ENCODE assay signal across 8 cellular contexts in genomic region chr9:38068616-38068865, GRCh38. TPM values are rescaled to one million over a fixed set of nuclear protein-coding genes. Genes with fewer than 3 reads are reported as not detected.
DNase-seq lines count a peak whose midpoint lies in the region; ATAC-seq, FAIRE-seq and TF ChIP-seq lines count a peak whose summit lies in the region.

No MANE protein-coding gene starts in this region.

- peak overlapping the region; percentile 10; the same call in 1 of the 2 replicates for H3K9ac ChIP-seq in GM12878 (ENCODE audit: control insufficient read depth, insufficient read depth, low read length)
- H3K9ac ChIP-seq in iPS-18a (ENCODE audit: low read length), result no peak overlapping the region

- H3K27ac ChIP-seq in GM12878 (ENCODE audit: control insufficient read depth, insufficient read depth) (no peak overlapping the region), iPS-18a (ENCODE audit: low read length) (no peak overlapping the region), spleen (peak overlapping the region; percentile 57 to 89 (median 80))

- POLR2A ChIA-PET in GM12878 (lab: Charles Lee), result interaction anchor here (0.6 to 1.4 kb wide), 3 partner anchors 9 to 159 kb away, joined by 3 to 4 read pairs (median 3); no protein-coding TSS in a partner anchor

- FAIRE-seq in GM12891 (lab: Jason Lieb, UNC) (no peak), RCC 7860 (lab: Jason Lieb, UNC) (no peak), GM12878 (lab: Jason Lieb, UNC) (no peak)

- H3K9me3 ChIP-seq in GM12878 (replicated peaks; ENCODE audit: control insufficient read depth, insufficient read depth, low read length) (no peaks in the 10 kb centered on the region), iPS-18a (ENCODE audit: control insufficient read depth, low read depth, low read length) (no peaks in the 10 kb centered on the region), spleen (no peaks in the 10 kb centered on the region)

- 2% methylated on average over 18 of the region's 35 CpGs for WGBS in GM12878 (ENCODE audit: insufficient coverage, insufficient replicate concordance, low lambda C conversion rate, missing lambda C conversion rate)
- WGBS in spleen, 5 donors, result 0 to 2% (median 0%) methylated on average over 5 to 35 of the region's 35 CpGs; no CpG with 5 or more reads in 1 of the 5 donors

- H3K36me3 ChIP-seq in GM12878 (ENCODE audit: control insufficient read depth in 2 of 2, insufficient read depth in 2 of 2, low read length in 1 of 2) (no peaks in the 10 kb centered on the region), iPS-18a (ENCODE audit: control insufficient read depth, low read depth, low read length) (no peaks in the 10 kb centered on the region), spleen (no peaks in the 10 kb centered on the region)

- BruUV-seq in GM12878 (replicated peaks; lab: Mats Ljungman, UMichigan), result no TSS peak

- no peaks in the 10 kb centered on the region for H3K79me2 ChIP-seq in GM12878 (ENCODE audit: control insufficient read depth, insufficient read depth, low read length)

- RAD21 ChIA-PET in GM12878 (lab: Charles Lee; ENCODE audit: unreplicated experiment), result interaction anchor here (0.6 to 1.9 kb wide), 13 partner anchors 20 to 194 kb away, joined by 3 to 18 read pairs (median 3); no protein-coding TSS in a partner anchor

- TF ChIP-seq POLR2A in GM12891 (IDR thresholded peaks at IDR 0.05; ENCODE audit: low read depth, low read length) (no peak), GM12878 (IDR thresholded peaks at IDR 0.05; ENCODE audit: low read depth, low read length) (no peak), spleen (IDR thresholded peaks at IDR 0.05) (no peak)

- peak overlapping the region; percentile 79 for H2AFZ ChIP-seq in GM12878 (ENCODE audit: control insufficient read depth, low read depth, low read length)

- TF ChIP-seq RAD21 in GM12878 (IDR thresholded peaks at IDR 0.05; ENCODE audit: insufficient read depth, low read depth, low read length), result peak; percentile 54

- CTCF ChIA-PET in GM12878 (lab: Yijun Ruan, JAX), result interaction anchor here (0.6 to 3.9 kb wide), 6 partner anchors 67 to 155 kb away, joined by 3 to 21 read pairs (median 4); no protein-coding TSS in a partner anchor

- peak; percentile 60 for DNase-seq in 8988T
- peak; percentile 44 for DNase-seq in GM12891 (ENCODE audit: insufficient read length, low spot score)
- DNase-seq in RCC 7860 (ENCODE audit: low spot score), result peak; percentile 33
- no peak for DNase-seq in GM12878 (ENCODE audit: low read depth, low spot score)
- DNase-seq in spleen, result no peak
- no peak for DNase-seq in NCI-H774 (lab: John Stamatoyannopoulos, UW)

- H3K27me3 ChIP-seq in GM12878 (replicated peaks in 1 of 2; ENCODE audit: control insufficient read depth in 2 of 2, insufficient read depth in 2 of 2, low read length in 1 of 2) (peaks cover 2 to 9% of the 10 kb centered on the region in 2 experiments; a peak in 3 of 4 replicates), iPS-18a (ENCODE audit: control insufficient read depth, insufficient read depth, low read length) (peaks cover 49% of the 10 kb centered on the region), spleen (replicated peaks in 1 of 7) (peaks cover 0 to 28% (median 12%) of the 10 kb centered on the region in 7 donors)

- peak in 2 of 3 experiments; percentile 32 to 45; a peak in 4 of 6 replicates for TF ChIP-seq CTCF in GM12878 (IDR thresholded peaks at IDR 0.05 in 2 of 3, conservative IDR thresholded peaks at IDR 0.05 in 1 of 3; ENCODE audit: control insufficient read depth in 2 of 3, extremely low read depth in 1 of 3, insufficient read depth in 1 of 3, low read depth in 3 of 3, low read length in 3 of 3)
- peak in 1 of 11 experiments; percentile 31 for TF ChIP-seq CTCF in spleen (IDR thresholded peaks at IDR 0.05 in 8 of 11, conservative IDR thresholded peaks at IDR 0.05 in 3 of 11)

- H4K20me1 ChIP-seq in GM12878 (ENCODE audit: control insufficient read depth, insufficient read depth), result no peaks in the 10 kb centered on the region

- TF ChIP-seq EP300 in GM12878 (IDR thresholded peaks at IDR 0.05; ENCODE audit: borderline replicate concordance in 1 of 2, control insufficient read depth in 1 of 2, low read depth in 2 of 2, low read length in 2 of 2), result no peak

- SMC1A ChIA-PET in GM12878 (lab: Charles Lee; ENCODE audit: uncharacterized antibody, unreplicated experiment), result interaction anchor here (1.0 to 4.4 kb wide), 3 partner anchors 20 to 147 kb away, joined by 3 to 23 read pairs (median 4); no protein-coding TSS in a partner anchor

- H3K4me3 ChIP-seq in GM12878, result peak overlapping the region; percentile 90
- H3K4me3 ChIP-seq in iPS-18a (ENCODE audit: low read length), result peak overlapping the region; percentile 71
- H3K4me3 ChIP-seq in spleen, result peak overlapping the region; percentile 87 to 99 (median 91)

- H3K4me2 ChIP-seq in GM12878 (ENCODE audit: control insufficient read depth, insufficient read depth), result peak overlapping the region; percentile 71

- intact Hi-C loops in GM12878 (cut with micrococcal nuclease; ENCODE audit: unreplicated experiment) (loop anchor here (1.0 to 10.0 kb wide), 4 partner anchors 49 to 604 kb away; partner anchors contain the start of gene ZBTB5), spleen (cut with DNase I; ENCODE audit: low total_unique reads) (loop anchor here (5.0 kb wide), 1 partner anchor 156 kb away; no protein-coding TSS in a partner anchor)

- ATAC-seq in HG02943 (IDR thresholded peaks at IDR 0.05; ENCODE audit: low read depth, unreplicated experiment) (peak; percentile 22), GM12878 (peak; percentile 18)

- H3K4me1 ChIP-seq in GM12878 (ENCODE audit: control insufficient read depth, insufficient read depth, low read length) (peaks cover 28% of the 10 kb centered on the region), iPS-18a (ENCODE audit: control insufficient read depth, low read depth, low read length) (peaks cover 20% of the 10 kb centered on the region), spleen (peaks cover 14 to 54% (median 38%) of the 10 kb centered on the region in 6 donors)

- in situ Hi-C loops in GM12878 (cut with MboI), result no loop called here

TF ChIP-seq in GM12891, 5 proteins besides CTCF, POLR2A, EP300 and RAD21:
- TF ChIP-seq TAF1 (IDR thresholded peaks at IDR 0.05; ENCODE audit: low read depth, low read length) (no peak), POLR2AphosphoS5 (IDR thresholded peaks at IDR 0.05; ENCODE audit: low read depth, low read length) (no peak), POU2F2 (IDR thresholded peaks at IDR 0.05; ENCODE audit: low read depth, low read length) (no peak), SPI1 (IDR thresholded peaks at IDR 0.05; ENCODE audit: low read depth, low read length) (no peak), PAX5 (IDR thresholded peaks at IDR 0.05; ENCODE audit: insufficient read depth, low read length, severe bottlenecking) (no peak)
TF ChIP-seq in GM12891: peak in this region for 0.

TF ChIP-seq in GM12878, 131 proteins besides CTCF, POLR2A, EP300 and RAD21:
- TF ChIP-seq BHLHE40 (IDR thresholded peaks at IDR 0.05; ENCODE audit: borderline replicate concordance in 1 of 2, low read depth in 2 of 2, low read length in 1 of 2) (no peak), ATF2 (IDR thresholded peaks at IDR 0.05; ENCODE audit: low read length) (no peak), RCOR1 (conservative IDR thresholded peaks at IDR 0.05; ENCODE audit: low read depth, low read length) (no peak), MLLT1 (IDR thresholded peaks at IDR 0.05) (no peak)

RNA-seq across cellular contexts. Expression of gene SHB, which starts 0.5 kb away (rescaled TPM):
- 2.7 TPM for polyA plus RNA-seq in GM12891 (2012; ENCODE audit: low read depth, missing spikeins)
- 11.5 and 13.9 TPM in 2 replicates for total RNA-seq in GM12878 (2013; cell fraction: nucleolus; rRNA removed)
- 3.2 TPM in 2 replicates for total RNA-seq in GM12878 (2014; rRNA removed)
- 1.4 and 1.7 TPM in 2 replicates for total RNA-seq in GM12878 (2014; rRNA removed; fragmentation: Illumina TruSeq; extraction: Trizol)
- 6.2 and 7.6 TPM in 2 replicates for total RNA-seq in GM12878 (2021)
- 1.2 TPM for polyA plus RNA-seq in GM12878 (2011; ENCODE audit: low read depth)
- 0.39 and 0.91 TPM in 2 replicates for polyA plus RNA-seq in GM12878 (2011; rRNA removed)
- 1.0 and 1.1 TPM in 2 replicates for polyA plus RNA-seq in GM12878 (2011; cell fraction: cytosol; rRNA removed)
- 1.3 TPM in 2 replicates for polyA plus RNA-seq in GM12878 (2011; cell fraction: nucleus; rRNA removed)
- polyA plus RNA-seq in GM12878 (2012), result 2.2 and 3.2 TPM in 2 replicates
- 1.6 and 2.4 TPM in 2 replicates for polyA plus RNA-seq in GM12878 (2014; fragmentation: Illumina TruSeq; extraction: Trizol)
- polyA plus RNA-seq in GM12878 (2014; fragmentation: Nextera tagmentation; extraction: Ambion mirVana), result under 1 TPM; 0.56 to 0.69 TPM
- 3.7 and 5.3 TPM in 2 replicates for polyA plus RNA-seq in GM12878 (2014; rRNA removed)
- polyA plus RNA-seq in GM12878 (2016; fragmentation: Nextera tagmentation; extraction: Ambion mirVana), result under 1 TPM; 0.29 to 0.90 TPM
- polyA minus RNA-seq in GM12878 (2011; rRNA and poly(A)+ RNA removed), result 0.95 and 1.8 TPM in 2 replicates
- polyA minus RNA-seq in GM12878 (2011; cell fraction: cytosol; rRNA and poly(A)+ RNA removed), result 0.73 and 1.3 TPM in 2 replicates
- 0.73 and 2.0 TPM in 2 replicates for polyA minus RNA-seq in GM12878 (2011; cell fraction: nucleus; rRNA and poly(A)+ RNA removed)
- 10 to 100 TPM in 3 of 7 donors, 1 to 10 TPM in 4; 5.3 to 20.5 (median 8.5) TPM for total RNA-seq in spleen
- 1 to 10 TPM; 1.2 to 4.4 (median 1.7) TPM for polyA plus RNA-seq in spleen

Comparison
In these comparisons a context has a peak if more than half of its experiments do, and no peak if none do; other contexts are left out.
1. DNase-seq: peak in 8988T (single experiment), GM12891 (single experiment) and RCC 7860 (single experiment); none in GM12878 (single experiment), spleen (single experiment) and NCI-H774 (single experiment).
2. H3K27ac ChIP-seq: peak in spleen (8 of 8); none in GM12878 (single experiment) and iPS-18a (single experiment).
3. Peak in every context shown above with its lines, with median percentiles within 50 percentile points of each other: H3K4me3 ChIP-seq.